Comparison of ENCODE assay signal across 29 cellular contexts in genomic region chr6:43303751-43304331, GRCh38. TPM values are rescaled to one million over a fixed set of nuclear protein-coding genes. Genes with fewer than 3 reads are reported as not detected.
"Had no signal": no experiment of that assay in that cellular context is flagged by ENCODE, and none has a peak within 500 bp of the region (broad histone marks: within the 10 kb centered on the region; RNA-seq: fewer than 3 reads in every experiment).

No MANE protein-coding gene starts in this region.

- H3K36me3 Mint-ChIP-seq: activated CD4-positive, alpha-beta memory T cell treated with anti-CD3 and anti-CD28 coated beads for 36 hours; activated naive CD4-positive, alpha-beta T cell treated with anti-CD3 and anti-CD28 coated beads, Interleukin-2, amount 50 U/mL, for 72 hours had no signal

- H3K9me3 Mint-ChIP-seq: activated CD4-positive, alpha-beta memory T cell treated with anti-CD3 and anti-CD28 coated beads for 36 hours; activated CD4-positive, alpha-beta T cell treated with anti-CD3 and anti-CD28 coated beads, Interleukin-2, amount 10 ng/mL, durations not matched to agents 7 days and 5 days; activated naive CD4-positive, alpha-beta T cell treated with anti-CD3 and anti-CD28 coated beads, Interleukin-2, amount 50 U/mL, for 72 hours; activated naive CD8-positive, alpha-beta T cell treated with anti-CD3 and anti-CD28 coated beads, Interleukin-2, amount 50 U/mL, for 24 hours; activated T-helper 17 cell treated with anti-CD3 and anti-CD28 coated beads, Interleukin-2, amount 50 U/mL, for 72 hours had no signal

- H3K36me3 ChIP-seq: ascending aorta had no signal

- H3K27me3 ChIP-seq: body of pancreas had no signal

- H3K27me3 Mint-ChIP-seq: activated CD4-positive, alpha-beta memory T cell treated with anti-CD3 and anti-CD28 coated beads for 36 hours had no signal

- ATAC-seq: activated naive CD4-positive, alpha-beta T cell treated with anti-CD3 and anti-CD28 coated beads, Interleukin-2, amount 50 U/mL, for 72 hours; activated naive CD8-positive, alpha-beta T cell treated with anti-CD3 and anti-CD28 coated beads, Interleukin-2, amount 50 U/mL, for 24 hours; activated T-helper 17 cell treated with anti-CD3 and anti-CD28 coated beads, Interleukin-2, amount 50 U/mL, for 72 hours; body of pancreas had no signal

- DNase-seq: activated CD4-positive, alpha-beta memory T cell treated with anti-CD3 and anti-CD28 coated beads for 36 hours; activated CD4-positive, alpha-beta T cell treated with anti-CD3 and anti-CD28 coated beads, Interleukin-2, amount 10 ng/mL, durations not matched to agents 7 days and 5 days; activated CD4-positive, CD25-positive, alpha-beta regulatory T cell; activated CD8-positive, alpha-beta memory T cell treated with anti-CD3 and anti-CD28 coated beads for 24 hours; activated naive CD8-positive, alpha-beta T cell treated with anti-CD3 and anti-CD28 coated beads, Interleukin-2, amount 50 U/mL, for 24 hours; amniotic stem cell; body of pancreas; central memory CD4-positive, alpha-beta T cell; KBM-7; NCI-H1048; NCI-H146; NCI-H187 treated with DMSO at 0.1 percent for 48 hours; NCI-H2081 treated with DMSO at 0.1 percent for 48 hours; NCI-H226; NCI-H526; NCI-H82; SIG-M5; T-helper 2 cell; T1000 had no signal

- H3K9me3 ChIP-seq: ascending aorta, body of pancreas had no signal

- H3K4me3 ChIP-seq: ascending aorta, body of pancreas had no signal

- H3K4me1 ChIP-seq: ascending aorta had no signal

- H3K27ac ChIP-seq: ascending aorta, body of pancreas, VCaP had no signal

- H3K4me3 Mint-ChIP-seq: activated CD4-positive, alpha-beta memory T cell treated with anti-CD3 and anti-CD28 coated beads for 36 hours; activated CD4-positive, alpha-beta T cell treated with anti-CD3 and anti-CD28 coated beads, Interleukin-2, amount 10 ng/mL, durations not matched to agents 7 days and 5 days; activated naive CD8-positive, alpha-beta T cell treated with anti-CD3 and anti-CD28 coated beads, Interleukin-2, amount 50 U/mL, for 24 hours; activated T-helper 17 cell treated with anti-CD3 and anti-CD28 coated beads, Interleukin-2, amount 50 U/mL, for 72 hours had no signal

RNA-seq across cellular contexts. Expression of gene CRIP3, which starts 4.8 kb away (rescaled TPM):
- total RNA-seq: ascending aorta, body of pancreas, bronchial epithelial cell, LHCN-M2, M059J, NCI-H460, RPMI7951 had no signal

RNA-seq across cellular contexts. Expression of gene SLC22A7, which starts 5.8 kb away (rescaled TPM):
- total RNA-seq: activated CD4-positive, alpha-beta memory T cell treated with anti-CD3 and anti-CD28 coated beads for 36 hours; activated CD4-positive, alpha-beta T cell treated with anti-CD3 and anti-CD28 coated beads, Interleukin-2, amount 10 ng/mL, durations not matched to agents 7 days and 5 days; activated naive CD4-positive, alpha-beta T cell treated with anti-CD3 and anti-CD28 coated beads, Interleukin-2, amount 50 U/mL, for 72 hours; activated T-helper 17 cell treated with anti-CD3 and anti-CD28 coated beads, Interleukin-2, amount 50 U/mL, for 72 hours; body of pancreas; bronchial epithelial cell; LHCN-M2; M059J; NCI-H460; OCI-LY7; RPMI7951 had no signal
